Comparison of ENCODE assay signal across 8 cellular contexts in the genomic region with DNA sequence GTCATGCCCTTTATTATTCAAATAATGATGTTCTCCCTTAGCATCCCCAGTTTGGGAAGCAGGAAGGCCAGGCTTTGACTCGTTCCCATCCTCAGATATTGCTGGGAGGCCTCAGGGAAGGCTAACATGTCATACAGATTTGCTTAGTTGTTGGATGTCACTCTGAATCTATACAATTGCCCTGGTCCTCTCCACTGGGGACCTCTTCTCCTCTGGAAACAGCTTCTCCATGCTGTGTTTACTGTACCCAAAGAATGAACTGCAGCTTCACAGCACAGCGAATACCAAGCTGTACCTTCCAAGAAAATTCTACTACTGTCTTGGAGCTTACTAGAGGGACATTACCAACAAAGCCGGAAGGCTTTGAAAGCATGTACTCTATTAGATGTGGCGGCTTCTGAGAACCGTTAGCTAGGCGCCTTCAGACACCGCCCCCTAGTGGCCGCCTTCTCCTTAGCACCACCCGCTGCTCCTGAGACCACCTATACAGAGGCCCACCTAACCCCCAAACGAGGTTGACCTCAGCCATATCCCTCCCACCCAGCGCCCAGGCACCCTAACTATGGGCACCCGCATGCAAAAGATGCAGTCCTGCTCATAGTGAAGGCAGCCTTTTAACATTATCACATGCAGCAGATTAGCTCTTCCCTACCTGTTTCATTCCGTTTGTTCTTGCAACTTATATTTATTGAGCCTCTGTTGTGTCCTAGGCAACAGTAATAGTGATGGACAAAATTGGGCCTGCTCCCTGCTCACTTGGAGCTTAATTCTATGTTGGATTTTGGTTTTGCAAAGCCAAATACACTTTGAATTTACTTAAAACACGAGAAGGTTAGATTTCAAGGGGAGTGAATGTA. TPM values are rescaled to one million over a fixed set of nuclear protein-coding genes. Genes with fewer than 3 reads are reported as not detected.
DNase-seq lines count a peak whose midpoint lies in the region; ATAC-seq, FAIRE-seq and TF ChIP-seq lines count a peak whose summit lies in the region.

No MANE protein-coding gene starts in this region.

- H3K4me1 ChIP-seq in A549, result no peaks in the 10 kb centered on the region

- DNase-seq in A549 (ENCODE audit: low read depth in 1 of 2, low spot score in 1 of 2) (peak; percentile 45 to 52), GM12892 (ENCODE audit: insufficient read length) (no peak), left ventricle myocardium superior (peak; percentile 72), coronary artery (ENCODE audit: low spot score) (no peak), NCI-H510A treated with DMSO at 0.1 percent for 48 hours (lab: John Stamatoyannopoulos, UW) (no peak)
- DNase-seq in stimulated activated CD4-positive, alpha-beta T cell treated with anti-CD3 and anti-CD28 coated beads, Interleukin-2, amount 100 ng/mL, for 24 hours, result peak; percentile 29 to 35

- H3K9me3 ChIP-seq in A549, result no peaks in the 10 kb centered on the region

- H3K27ac ChIP-seq in A549 (no peak overlapping the region), VCaP (no peak overlapping the region), coronary artery (no peak overlapping the region)

- ATAC-seq in A549 (peak; percentile 70 to 97; a peak in 3 of 6 replicates), left ventricle myocardium superior (peak; percentile 63), GM21619 (IDR thresholded peaks at IDR 0.05; ENCODE audit: unreplicated experiment) (no peak)

- no peak for TF ChIP-seq POLR2A in A549 (IDR thresholded peaks at IDR 0.05; ENCODE audit: low read length)
- no peak for TF ChIP-seq POLR2A in GM12892 (IDR thresholded peaks at IDR 0.05; ENCODE audit: low read depth, low read length)

- no peak overlapping the region for H3K4me2 ChIP-seq in A549

- TF ChIP-seq CTCF in A549 (IDR thresholded peaks at IDR 0.05) (peak; percentile 77), VCaP (conservative IDR thresholded peaks at IDR 0.05) (peak; percentile 77), coronary artery (IDR thresholded peaks at IDR 0.05) (no peak)

- TF ChIP-seq RAD21 in A549 (conservative IDR thresholded peaks at IDR 0.05 in 1 of 2, IDR thresholded peaks at IDR 0.05 in 1 of 2), result peak; percentile 56 to 57

- no peak for FAIRE-seq in A549 (lab: Jason Lieb, UNC)
- peak; percentile 9 for FAIRE-seq in GM12892 (lab: Jason Lieb, UNC)

- POLR2A ChIA-PET in A549 (lab: Yijun Ruan, JAX), result interaction anchor here (0.6 kb wide), 1 partner anchor 117 kb away, joined by 3 read pairs; no protein-coding TSS in a partner anchor

- WGBS in A549 (ENCODE audit: missing lambda C conversion rate), result 29% methylated on average over 14 of the region's 14 CpGs

- intact Hi-C loops in left ventricle myocardium superior (cut with micrococcal nuclease), result no loop called here

- CTCF ChIA-PET in A549 (lab: Yijun Ruan, JAX), result interaction anchor here (0.6 to 2.9 kb wide), 40 partner anchors 9 to 644 kb away, joined by 3 to 46 read pairs (median 4); a partner anchor contains a TSS

- H3K4me3 ChIP-seq in A549 (no peak overlapping the region), coronary artery (no peak overlapping the region)

- TF ChIP-seq EP300 in A549 (IDR thresholded peaks at IDR 0.05), result no peak

TF ChIP-seq in A549, 52 proteins besides CTCF, POLR2A, EP300 and RAD21:
- TF ChIP-seq SMC3 (IDR thresholded peaks at IDR 0.05), result peak; percentile 61
- no peak for TF ChIP-seq GATA3 (IDR thresholded peaks at IDR 0.05; ENCODE audit: borderline replicate concordance)

RNA-seq across cellular contexts. Expression of a gene that starts 34.9 kb away (rescaled TPM):
- polyA plus RNA-seq in A549 (2011; rRNA removed) (not detected in 2 replicates), A549 (2017; fragmentation: RNase III; extraction: RNeasy Plus Mini Kit Qiagen cat#74134 plus additional on column Dnase treatment) (not detected in 3 replicates)
- polyA plus RNA-seq in A549 (2012; cell fraction: cytosol; rRNA removed), result 0.01 TPM in 1 of 2 replicates, not detected in the other
- 0.06 TPM in 1 of 2 replicates, not detected in the other for polyA plus RNA-seq in A549 (2012; cell fraction: nucleus; rRNA removed)
- not detected in 2 replicates for polyA minus RNA-seq in A549 (2011; rRNA and poly(A)+ RNA removed)
- polyA plus RNA-seq in GM12892 (2012; ENCODE audit: missing spikeins), result not detected
- total RNA-seq in left ventricle myocardium superior, result not detected

Comparison
In these comparisons a context has a peak if more than half of its experiments do, and no peak if none do; other contexts are left out.
1. DNase-seq: peak in A549 (2 of 2), left ventricle myocardium superior (single experiment) and stimulated activated CD4-positive, alpha-beta T cell treated with anti-CD3 and anti-CD28 coated beads, Interleukin-2, amount 100 ng/mL, for 24 hours (2 of 2); none in GM12892 (single experiment), coronary artery (single experiment) and NCI-H510A treated with DMSO at 0.1 percent for 48 hours (single experiment).